In the genomic region with DNA sequence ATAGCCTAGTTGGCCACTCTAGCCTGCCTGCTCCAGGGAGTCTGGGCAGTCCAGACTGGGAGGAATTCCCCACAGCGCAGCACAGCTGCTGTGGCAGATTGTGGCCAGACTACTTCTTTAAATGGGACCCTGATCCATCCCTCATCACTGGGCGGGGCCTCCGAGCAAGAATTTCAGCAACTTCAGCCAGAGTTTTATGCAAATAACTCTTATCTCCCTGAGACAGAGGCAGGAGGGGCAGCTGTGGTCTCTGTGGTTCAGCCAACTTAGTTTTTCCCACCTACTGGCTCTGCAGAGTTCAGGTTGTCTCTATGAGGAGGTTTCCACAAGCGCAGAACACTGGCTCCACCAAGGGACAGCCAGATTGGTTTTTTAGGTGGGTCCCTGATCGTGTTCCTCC, we compare ENCODE assay signal across 1 cellular context.
TF ChIP-seq lines count a peak whose summit lies in the region.

No MANE protein-coding gene starts in this region.

TF ChIP-seq in WTC11, 78 proteins besides CTCF, POLR2A, EP300 and RAD21 (continued from another document):
- TF ChIP-seq, protein P1, sequence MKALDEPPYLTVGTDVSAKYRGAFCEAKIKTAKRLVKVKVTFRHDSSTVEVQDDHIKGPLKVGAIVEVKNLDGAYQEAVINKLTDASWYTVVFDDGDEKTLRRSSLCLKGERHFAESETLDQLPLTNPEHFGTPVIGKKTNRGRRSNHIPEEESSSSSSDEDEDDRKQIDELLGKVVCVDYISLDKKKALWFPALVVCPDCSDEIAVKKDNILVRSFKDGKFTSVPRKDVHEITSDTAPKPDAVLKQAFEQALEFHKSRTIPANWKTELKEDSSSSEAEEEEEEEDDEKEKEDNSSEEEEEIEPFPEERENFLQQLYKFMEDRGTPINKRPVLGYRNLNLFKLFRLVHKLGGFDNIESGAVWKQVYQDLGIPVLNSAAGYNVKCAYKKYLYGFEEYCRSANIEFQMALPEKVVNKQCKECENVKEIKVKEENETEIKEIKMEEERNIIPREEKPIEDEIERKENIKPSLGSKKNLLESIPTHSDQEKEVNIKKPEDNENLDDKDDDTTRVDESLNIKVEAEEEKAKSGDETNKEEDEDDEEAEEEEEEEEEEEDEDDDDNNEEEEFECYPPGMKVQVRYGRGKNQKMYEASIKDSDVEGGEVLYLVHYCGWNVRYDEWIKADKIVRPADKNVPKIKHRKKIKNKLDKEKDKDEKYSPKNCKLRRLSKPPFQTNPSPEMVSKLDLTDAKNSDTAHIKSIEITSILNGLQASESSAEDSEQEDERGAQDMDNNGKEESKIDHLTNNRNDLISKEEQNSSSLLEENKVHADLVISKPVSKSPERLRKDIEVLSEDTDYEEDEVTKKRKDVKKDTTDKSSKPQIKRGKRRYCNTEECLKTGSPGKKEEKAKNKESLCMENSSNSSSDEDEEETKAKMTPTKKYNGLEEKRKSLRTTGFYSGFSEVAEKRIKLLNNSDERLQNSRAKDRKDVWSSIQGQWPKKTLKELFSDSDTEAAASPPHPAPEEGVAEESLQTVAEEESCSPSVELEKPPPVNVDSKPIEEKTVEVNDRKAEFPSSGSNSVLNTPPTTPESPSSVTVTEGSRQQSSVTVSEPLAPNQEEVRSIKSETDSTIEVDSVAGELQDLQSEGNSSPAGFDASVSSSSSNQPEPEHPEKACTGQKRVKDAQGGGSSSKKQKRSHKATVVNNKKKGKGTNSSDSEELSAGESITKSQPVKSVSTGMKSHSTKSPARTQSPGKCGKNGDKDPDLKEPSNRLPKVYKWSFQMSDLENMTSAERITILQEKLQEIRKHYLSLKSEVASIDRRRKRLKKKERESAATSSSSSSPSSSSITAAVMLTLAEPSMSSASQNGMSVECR (CRISPR knock-in tag; IDR thresholded peaks at IDR 0.05; ENCODE audit: borderline replicate concordance) = no peak
TF ChIP-seq in WTC11: peak in this region for 0.
